Comparison of ENCODE assay signal across 14 cellular contexts in the genomic region with DNA sequence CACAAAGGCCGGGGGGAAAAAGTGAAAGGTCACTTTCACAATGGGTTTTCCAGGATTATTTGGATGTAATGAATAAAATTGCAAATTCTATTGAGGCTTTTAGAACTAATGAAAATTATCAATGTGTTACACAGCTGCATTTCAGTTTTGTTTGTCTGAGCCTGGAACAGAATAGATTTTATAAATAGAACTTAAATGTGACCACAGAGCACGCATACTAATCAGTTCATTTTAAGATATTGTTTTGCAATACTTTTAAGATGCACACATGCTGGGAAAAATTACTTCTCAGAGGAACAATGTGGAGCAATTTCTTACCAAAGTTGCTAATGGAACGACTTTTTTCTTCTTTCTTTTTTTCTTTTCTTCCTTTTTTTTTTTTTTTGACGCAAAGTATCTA.
DNase-seq lines count a peak whose midpoint lies in the region; ATAC-seq, FAIRE-seq and TF ChIP-seq lines count a peak whose summit lies in the region.
"Had no signal": no experiment of that assay in that cellular context is flagged by ENCODE, and none has a peak within 500 bp of the region (broad histone marks: within the 10 kb centered on the region; RNA-seq: fewer than 3 reads in every experiment).

No MANE protein-coding gene starts in this region.

- H3K9ac ChIP-seq in BLaER1 treated with 17β-estradiol and CSF1 and Interleukin-3, amounts not matched to agents 10 nM and 100 nM: no peak overlapping the region
- H3K9ac ChIP-seq in SK-N-MC (ENCODE audit: insufficient read length): no peak overlapping the region
- H3K9ac ChIP-seq: GM23248 had no signal

- H3K27me3 ChIP-seq in BLaER1 treated with 17β-estradiol and CSF1 and Interleukin-3, amounts not matched to agents 10 nM and 100 nM: no peaks in the 10 kb centered on the region

- H3K27ac ChIP-seq in BLaER1 treated with 17β-estradiol and CSF1 and Interleukin-3, amounts not matched to agents 10 nM and 100 nM: no peak overlapping the region
- H3K27ac ChIP-seq in SK-N-MC: no peak overlapping the region
- H3K27ac ChIP-seq: GM23248 had no signal

- no peaks in the 10 kb centered on the region for H3K36me3 ChIP-seq in BLaER1 treated with 17β-estradiol and CSF1 and Interleukin-3, amounts not matched to agents 10 nM and 100 nM
- H3K36me3 ChIP-seq in SK-N-MC (ENCODE audit: insufficient read depth, low read length): no peaks in the 10 kb centered on the region

- ATAC-seq in HG02642 (IDR thresholded peaks at IDR 0.05; ENCODE audit: poor library complexity, unreplicated experiment): no peak
- ATAC-seq in GM19452 (IDR thresholded peaks at IDR 0.05; ENCODE audit: unreplicated experiment): no peak
- ATAC-seq: CD8-positive, alpha-beta T cell had no signal

- FAIRE-seq in endometrium (lab: Jason Lieb, UNC): peak; percentile 43

- H4K20me1 ChIP-seq in BLaER1 treated with 17β-estradiol and CSF1 and Interleukin-3, amounts not matched to agents 10 nM and 100 nM: no peaks in the 10 kb centered on the region

- no peak overlapping the region for H3K4me3 ChIP-seq in BLaER1 treated with 17β-estradiol and CSF1 and Interleukin-3, amounts not matched to agents 10 nM and 100 nM
- H3K4me3 ChIP-seq in SK-N-MC (peak overlapping the region; percentile 40; the same call in 1 of the 2 replicates), fibroblast of villous mesenchyme (ENCODE audit: low read depth, low read length) (no peak overlapping the region)
- H3K4me3 ChIP-seq: GM23248 had no signal

- TF ChIP-seq CTCF in fibroblast of villous mesenchyme (IDR thresholded peaks at IDR 0.05; ENCODE audit: insufficient read depth, low read depth, low read length): no peak

- no peaks in the 10 kb centered on the region for H3K9me3 ChIP-seq in BLaER1 treated with 17β-estradiol and CSF1 and Interleukin-3, amounts not matched to agents 10 nM and 100 nM (replicated peaks in 1 of 11)
- no peaks in the 10 kb centered on the region for H3K9me3 ChIP-seq in SK-N-MC (ENCODE audit: low read depth, low read length)
- H3K9me3 ChIP-seq: Caco-2 had no signal

- H3K4me2 ChIP-seq in BLaER1 treated with 17β-estradiol and CSF1 and Interleukin-3, amounts not matched to agents 10 nM and 100 nM: peak overlapping the region; percentile 8 to 66 (median 57); a peak in 21 of 22 replicates

- DNase-seq in SK-N-MC (ENCODE audit: low read depth, low spot score): peak; percentile 44
- DNase-seq in fibroblast of villous mesenchyme (ENCODE audit: low read depth): peak; percentile 46
- DNase-seq in cortex of kidney (lab: John Stamatoyannopoulos, UW): no peak
- no peak for DNase-seq in GOT3 (lab: John Stamatoyannopoulos, UW)
- DNase-seq: ACHN; Caco-2; CD8-positive, alpha-beta T cell; DMS53; GM23248; H7 had no signal

- peaks cover 13 to 27% (median 21%) of the 10 kb centered on the region in 10 experiments for H3K4me1 ChIP-seq in BLaER1 treated with 17β-estradiol and CSF1 and Interleukin-3, amounts not matched to agents 10 nM and 100 nM
- H3K4me1 ChIP-seq: Caco-2 had no signal

Comparison
In these comparisons a context has a peak if more than half of its experiments do, and no peak if none do; other contexts are left out.
1. DNase-seq: peak in SK-N-MC (single experiment) and fibroblast of villous mesenchyme (single experiment); none in cortex of kidney (single experiment) and GOT3 (single experiment).